Comparison of ENCODE assay signal across 15 cellular contexts in genomic region chr10:10438335-10439123, GRCh38.
A peak's percentile ranks its signal among the peaks of the same experiment; 100 is the strongest.
DNase-seq lines count a peak whose midpoint lies in the region; ATAC-seq lines count a peak whose summit lies in the region.
"Had no signal": no experiment of that assay in that cellular context is flagged by ENCODE, and none has a peak within 500 bp of the region (broad histone marks: within the 10 kb centered on the region; RNA-seq: fewer than 3 reads in every experiment).

No MANE protein-coding gene starts in this region.

- ATAC-seq in GM18861 (IDR thresholded peaks at IDR 0.05; ENCODE audit: unreplicated experiment) = no peak

- in situ Hi-C loops in G401 (cut with HindIII; ENCODE audit: low sequenced_read_pairs) = no loop called here

- DNase-seq in G401 (ENCODE audit: low spot score) (peak; percentile 81), NCI-H446 treated with DMSO at 0.1 percent for 48 hours (lab: John Stamatoyannopoulos, UW) (peak; percentile 94), cerebellum (ENCODE audit: low spot score) (peak; percentile 54), left kidney (ENCODE audit: low read depth, low spot score) (peak; percentile 19), amniotic stem cell (lab: John Stamatoyannopoulos, UW) (no peak), COLO829 (ENCODE audit: low spot score) (no peak)
- DNase-seq: COR-L47, GOT3, NCI-H1417, NCI-H187 treated with DMSO at 0.1 percent for 48 hours, NCI-H2171, NCI-H510A, NCI-H774, PC-9 had no signal

Comparison
In these comparisons a context has a peak if more than half of its experiments do, and no peak if none do; other contexts are left out.
1. DNase-seq: peak in G401 (single experiment), NCI-H446 treated with DMSO at 0.1 percent for 48 hours (single experiment), cerebellum (single experiment) and left kidney (single experiment); none in amniotic stem cell (single experiment) and COLO829 (single experiment).